9 cellular contexts compared by ENCODE assay signal in genomic region chr1:209692745-209693504, GRCh38. TPM values are rescaled to one million over a fixed set of nuclear protein-coding genes. Genes with fewer than 3 reads are reported as not detected.
A peak's percentile ranks its signal among the peaks of the same experiment; 100 is the strongest.
DNase-seq lines count a peak whose midpoint lies in the region; ATAC-seq and TF ChIP-seq lines count a peak whose summit lies in the region.
"Had no signal": no experiment of that assay in that cellular context is flagged by ENCODE, and none has a peak within 500 bp of the region (broad histone marks: within the 10 kb centered on the region; RNA-seq: fewer than 3 reads in every experiment).

No MANE protein-coding gene starts in this region.

- H3K9me2 ChIP-seq in GM23248 (ENCODE audit: insufficient read depth): no peaks in the 10 kb centered on the region

- intact Hi-C loops in Calu3 (cut with micrococcal nuclease; ENCODE audit: unreplicated experiment): loop anchor here (1.0 to 2.0 kb wide), 5 partner anchors 44 to 124 kb away; no protein-coding TSS in a partner anchor
- intact Hi-C loops in left cardiac atrium (cut with DNase I): loop anchor here (1.0 to 5.0 kb wide), 7 partner anchors 51 to 117 kb away; no protein-coding TSS in a partner anchor

- no TSS peak for BruUV-seq in Calu3 (replicated peaks; lab: Mats Ljungman, UMichigan)

- DNase-seq in Calu3 (peak; percentile 90), GM23248 (peak; percentile 85), NCI-H1105 (lab: John Stamatoyannopoulos, UW) (peak; percentile 80), T-cell (peak in 32 of 34 experiments; percentile 17 to 74 (median 53)), adipocyte (ENCODE audit: low read depth) (peak; percentile 93), left cardiac atrium (peak; percentile 81), renal cortical epithelial cell (ENCODE audit: low read depth) (peak; percentile 70)

- no peaks in the 10 kb centered on the region for H3K79me2 ChIP-seq in GM23248 (ENCODE audit: insufficient read depth)

- peak; percentile 81 for TF ChIP-seq CTCF in Calu3 (IDR thresholded peaks at IDR 0.05; ENCODE audit: unreplicated experiment)

- H3K9me3 Mint-ChIP-seq in Calu3 (ENCODE audit: low read depth, unreplicated experiment) (no peaks in the 10 kb centered on the region), T-cell (no peaks in the 10 kb centered on the region)
- H3K9me3 Mint-ChIP-seq: central memory CD8-positive, alpha-beta T cell had no signal

- H3K9me3 ChIP-seq in GM23248 (ENCODE audit: low read depth) (no peaks in the 10 kb centered on the region), adipocyte (ENCODE audit: control insufficient read depth, low read length) (no peaks in the 10 kb centered on the region)

- peak overlapping the region; percentile 76 for H3K27ac Mint-ChIP-seq in Calu3 (ENCODE audit: unreplicated experiment)
- H3K27ac Mint-ChIP-seq in T-cell: peak overlapping the region in 1 of 2 donors; percentile 33

- POLR2A ChIA-PET in T-cell (lab: Charles Lee): no interaction called here

- 4 to 7% methylated on average over 3 of the region's 3 CpGs for WGBS in GM23248 (ENCODE audit: low coverage in 1 of 2, low lambda C conversion rate in 2 of 2, missing lambda C conversion rate in 2 of 2), 2 experiments

- H3K27me3 Mint-ChIP-seq in Calu3 (ENCODE audit: unreplicated experiment) (peaks cover 20% of the 10 kb centered on the region), T-cell (no peaks in the 10 kb centered on the region)
- H3K27me3 Mint-ChIP-seq: central memory CD8-positive, alpha-beta T cell had no signal

- H3K4me2 ChIP-seq in GM23248 (ENCODE audit: unreplicated experiment): no peak overlapping the region

- H3K4me1 ChIP-seq in GM23248 (ENCODE audit: insufficient read depth) (no peaks in the 10 kb centered on the region), adipocyte (ENCODE audit: control insufficient read depth, insufficient read depth, low read length) (peaks cover 32% of the 10 kb centered on the region)

- no peak overlapping the region for H3K4me3 Mint-ChIP-seq in Calu3 (ENCODE audit: low read depth, unreplicated experiment)
- no peak overlapping the region for H3K4me3 Mint-ChIP-seq in T-cell
- H3K4me3 Mint-ChIP-seq: central memory CD8-positive, alpha-beta T cell had no signal

- in situ Hi-C loops in GM23248 (cut with MboI): no loop called here

- H3K9ac ChIP-seq in GM23248 (no peak overlapping the region), adipocyte (ENCODE audit: low read length) (peak overlapping the region; percentile 73)

- H3F3A ChIP-seq in GM23248 (ENCODE audit: insufficient read depth): no peaks in the 10 kb centered on the region

- no peak overlapping the region for H3K27ac ChIP-seq in GM23248

- H3K27me3 ChIP-seq in GM23248 (replicated peaks; ENCODE audit: insufficient read depth): peaks cover 27% of the 10 kb centered on the region
- H3K27me3 ChIP-seq in adipocyte (replicated peaks; ENCODE audit: control insufficient read depth, insufficient read depth, low read length): peaks cover 3% of the 10 kb centered on the region

- no peak overlapping the region for H2AFZ ChIP-seq in GM23248

- no peak overlapping the region for H3K4me3 ChIP-seq in GM23248
- no peak overlapping the region for H3K4me3 ChIP-seq in adipocyte (ENCODE audit: low read length)

- no peaks in the 10 kb centered on the region for H4K20me1 ChIP-seq in GM23248 (ENCODE audit: insufficient read depth)

- H3K36me3 ChIP-seq in GM23248 (ENCODE audit: low read depth) (no peaks in the 10 kb centered on the region), adipocyte (ENCODE audit: control insufficient read depth, insufficient read depth, low read length, severe bottlenecking) (no peaks in the 10 kb centered on the region)

- ATAC-seq in T-cell (replicated peaks in 1 of 4) (peak in 2 of 4 experiments; percentile 45 to 50), left cardiac atrium (peak; percentile 36 to 67), GM19324 (IDR thresholded peaks at IDR 0.05; ENCODE audit: low FRiP score, unreplicated experiment) (no peak)

- no peaks in the 10 kb centered on the region for H3K36me3 Mint-ChIP-seq in Calu3 (ENCODE audit: insufficient read depth, unreplicated experiment)
- no peaks in the 10 kb centered on the region for H3K36me3 Mint-ChIP-seq in T-cell

- CTCF ChIA-PET in Calu3 (lab: Charles Lee) (interaction anchor here (0.6 to 2.2 kb wide), 6 partner anchors 10 to 123 kb away, joined by 3 to 10 read pairs (median 4); no protein-coding TSS in a partner anchor), T-cell (lab: Charles Lee) (interaction anchor here (0.7 to 1.5 kb wide), 7 partner anchors 10 to 123 kb away, joined by 3 to 9 read pairs (median 3); no protein-coding TSS in a partner anchor)

- H3K4me1 Mint-ChIP-seq in Calu3 (ENCODE audit: low read depth, unreplicated experiment) (peaks cover 35% of the 10 kb centered on the region), T-cell (peaks cover 18 to 37% (median 35%) of the 10 kb centered on the region in 3 donors)

RNA-seq across cellular contexts. Expression of gene HSD11B1, which starts 11.7 kb away (rescaled TPM):
- total RNA-seq in Calu3 (2022): 0.59 TPM in 1 of 2 replicates, not detected in the other
- 0.54 TPM in 1 of 2 replicates, not detected in the other for total RNA-seq in GM23248 (2014; rRNA removed; shearing (Covaris generic))
- 1.0 and 1.8 TPM in 2 replicates for polyA plus RNA-seq in GM23248 (2016; fragmentation: Nextera tagmentation; extraction: Ambion mirVana)
- 1 to 10 TPM in 1 of 5 donors, under 1 TPM in 1, not detected in 3; 0.41 to 1.1 TPM for total RNA-seq in T-cell
- total RNA-seq in left cardiac atrium: 1 to 10 TPM; 5.6 to 6.8 TPM
- total RNA-seq in renal cortical epithelial cell: not detected in 2 replicates

RNA-seq across cellular contexts. Expression of gene G0S2, which starts 17.7 kb away (rescaled TPM):
- total RNA-seq in Calu3 (2022): 2.4 and 4.0 TPM in 2 replicates
- total RNA-seq in GM23248 (2014; rRNA removed; shearing (Covaris generic)): 0.65 and 0.89 TPM in 2 replicates
- polyA plus RNA-seq in GM23248 (2016; fragmentation: Nextera tagmentation; extraction: Ambion mirVana): 2.0 and 2.9 TPM in 2 replicates
- total RNA-seq in T-cell: under 1 TPM in 3 of 5 donors, not detected in 2; 0.32 to 0.60 (median 0.59) TPM
- 100 to 1,000 TPM; 220 to 440 TPM for total RNA-seq in left cardiac atrium
- total RNA-seq in renal cortical epithelial cell: 67.4 and 108 TPM in 2 replicates

RNA-seq across cellular contexts. Expression of gene LAMB3, which starts 40.7 kb away (rescaled TPM):
- 331 and 333 TPM in 2 replicates for total RNA-seq in Calu3 (2022)
- 6.8 and 8.1 TPM in 2 replicates for total RNA-seq in GM23248 (2014; rRNA removed; shearing (Covaris generic))
- 2.5 and 3.0 TPM in 2 replicates for polyA plus RNA-seq in GM23248 (2016; fragmentation: Nextera tagmentation; extraction: Ambion mirVana)
- 1 to 10 TPM in 1 of 5 donors, under 1 TPM in 4; 0.25 to 1.2 (median 0.56) TPM for total RNA-seq in T-cell
- total RNA-seq in left cardiac atrium: 10 to 100 TPM in 1 of 2 donors, 1 to 10 TPM in 1; 8.4 to 14.3 TPM
- total RNA-seq in renal cortical epithelial cell: 108 and 433 TPM in 2 replicates

Comparison
In these comparisons a context has a peak if more than half of its experiments do, and no peak if none do; other contexts are left out.
1. RNA of gene G0S2, which starts 17.7 kb away (total RNA-seq): 220 to 440 TPM in left cardiac atrium and 67.4 to 108 TPM in renal cortical epithelial cell; 2.4 to 4.0 TPM in Calu3, 0.65 to 0.89 TPM in GM23248 and 0.32 to 0.60 TPM in T-cell; every median in the first group is over 10 times any median in the second.
2. Peak in every context shown above with its lines, with median percentiles within 50 percentile points of each other: DNase-seq.